ENCODE assay signal across 22 cellular contexts in the genomic region with DNA sequence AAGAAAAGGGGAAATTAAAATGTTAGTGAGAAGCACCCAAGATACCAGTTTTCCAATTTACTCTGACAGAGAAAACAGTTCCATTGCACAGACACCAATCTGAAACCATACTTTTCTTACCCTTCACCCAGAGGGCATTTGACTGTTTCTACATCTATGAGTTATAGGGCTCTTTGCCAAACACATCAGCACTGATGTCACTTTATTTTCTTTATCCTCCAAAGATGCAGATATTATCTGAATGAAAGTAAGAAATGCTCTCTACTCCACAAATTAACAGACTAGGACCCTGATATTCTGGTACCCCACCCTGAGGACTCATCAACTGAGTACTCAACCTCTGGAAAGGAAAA. TPM values are rescaled to one million over a fixed set of nuclear protein-coding genes. Genes with fewer than 3 reads are reported as not detected.
DNase-seq lines count a peak whose midpoint lies in the region; ATAC-seq and TF ChIP-seq lines count a peak whose summit lies in the region.
"Had no signal": no experiment of that assay in that cellular context is flagged by ENCODE, and none has a peak within 500 bp of the region (broad histone marks: within the 10 kb centered on the region; RNA-seq: fewer than 3 reads in every experiment).

No MANE protein-coding gene starts in this region.

- H3K27me3 ChIP-seq in skeletal muscle satellite cell (ENCODE audit: control insufficient read depth, insufficient read depth, low read length) = no peaks in the 10 kb centered on the region
- H3K27me3 ChIP-seq: heart left ventricle, spleen had no signal

- H3K27ac Mint-ChIP-seq in activated T-cell treated with anti-CD3 and anti-CD28 coated beads, Interleukin-2, amount 50 U/mL, for 72 hours = peak overlapping the region; percentile 21
- H3K27ac Mint-ChIP-seq in activated B cell treated with CpG ODN at 0.5 μM for 24 hours (peak overlapping the region; percentile 68), mesothelial cell of epicardium (no peak overlapping the region)
- H3K27ac Mint-ChIP-seq: CD4-positive, alpha-beta T cell had no signal

- peaks cover 17% of the 10 kb centered on the region for H3K4me1 ChIP-seq in skeletal muscle satellite cell (ENCODE audit: control insufficient read depth, insufficient read depth, low read length)
- H3K4me1 ChIP-seq: heart left ventricle had no signal

- H3K27me3 Mint-ChIP-seq in activated T-cell treated with anti-CD3 and anti-CD28 coated beads, Interleukin-2, amount 50 U/mL, for 72 hours (ENCODE audit: low read depth) = no peaks in the 10 kb centered on the region
- H3K27me3 Mint-ChIP-seq in activated T-cell treated with anti-CD3 and anti-CD28 coated beads, Interleukin-2, amount 50 U/mL, for 4 hours (ENCODE audit: low read depth) = no peaks in the 10 kb centered on the region
- H3K27me3 Mint-ChIP-seq in activated B cell treated with CpG ODN at 0.5 μM for 24 hours (no peaks in the 10 kb centered on the region), mesothelial cell of epicardium (ENCODE audit: low read depth) (no peaks in the 10 kb centered on the region)
- H3K27me3 Mint-ChIP-seq: CD4-positive, alpha-beta T cell had no signal

- H3K9me3 Mint-ChIP-seq in activated T-cell treated with anti-CD3 and anti-CD28 coated beads, Interleukin-2, amount 50 U/mL, for 72 hours = no peaks in the 10 kb centered on the region
- no peaks in the 10 kb centered on the region for H3K9me3 Mint-ChIP-seq in activated T-cell treated with anti-CD3 and anti-CD28 coated beads, Interleukin-2, amount 50 U/mL, for 4 hours
- no peaks in the 10 kb centered on the region for H3K9me3 Mint-ChIP-seq in activated B cell treated with CpG ODN at 0.5 μM for 24 hours
- no peaks in the 10 kb centered on the region for H3K9me3 Mint-ChIP-seq in mesothelial cell of epicardium
- H3K9me3 Mint-ChIP-seq: CD4-positive, alpha-beta T cell; stimulated activated effector memory CD8-positive, alpha-beta T cell treated with anti-CD3 and anti-CD28 coated beads, Interleukin-12 subunit alpha, Interleukin-12 subunit beta, amount 100 ng/mL, for 72 hours had no signal

- ATAC-seq in activated T-cell treated with anti-CD3 and anti-CD28 coated beads, Interleukin-2, amount 50 U/mL, for 72 hours (replicated peaks in 1 of 2) = no peak
- ATAC-seq in activated T-cell treated with anti-CD3 and anti-CD28 coated beads, Interleukin-2, amount 50 U/mL, for 4 hours = no peak
- ATAC-seq in activated B cell treated with CpG ODN at 0.5 μM for 24 hours (ENCODE audit: low read depth) (no peak), HG03457 (IDR thresholded peaks at IDR 0.05; ENCODE audit: unreplicated experiment) (no peak), HG03175 (IDR thresholded peaks at IDR 0.05; ENCODE audit: unreplicated experiment) (no peak)
- ATAC-seq: stimulated activated effector memory CD8-positive, alpha-beta T cell treated with anti-CD3 and anti-CD28 coated beads, Interleukin-12 subunit alpha, Interleukin-12 subunit beta, amount 100 ng/mL, for 72 hours had no signal

- H3K4me3 ChIP-seq in epithelial cell of esophagus (ENCODE audit: low read length) (no peak overlapping the region), skeletal muscle satellite cell (ENCODE audit: low read length) (no peak overlapping the region)
- H3K4me3 ChIP-seq: coronary artery, heart left ventricle, spleen had no signal

- H3K4me1 Mint-ChIP-seq in activated T-cell treated with anti-CD3 and anti-CD28 coated beads, Interleukin-2, amount 50 U/mL, for 72 hours (ENCODE audit: low read depth) = no peaks in the 10 kb centered on the region
- H3K4me1 Mint-ChIP-seq in activated T-cell treated with anti-CD3 and anti-CD28 coated beads, Interleukin-2, amount 50 U/mL, for 4 hours (ENCODE audit: low read depth) = no peaks in the 10 kb centered on the region
- H3K4me1 Mint-ChIP-seq in activated B cell treated with CpG ODN at 0.5 μM for 24 hours = peaks cover 39% of the 10 kb centered on the region
- no peaks in the 10 kb centered on the region for H3K4me1 Mint-ChIP-seq in mesothelial cell of epicardium
- H3K4me1 Mint-ChIP-seq: stimulated activated effector memory CD8-positive, alpha-beta T cell treated with anti-CD3 and anti-CD28 coated beads, Interleukin-12 subunit alpha, Interleukin-12 subunit beta, amount 100 ng/mL, for 72 hours had no signal

- no peak overlapping the region for H3K4me3 Mint-ChIP-seq in activated T-cell treated with anti-CD3 and anti-CD28 coated beads, Interleukin-2, amount 50 U/mL, for 72 hours
- no peak overlapping the region for H3K4me3 Mint-ChIP-seq in activated T-cell treated with anti-CD3 and anti-CD28 coated beads, Interleukin-2, amount 50 U/mL, for 4 hours
- no peak overlapping the region for H3K4me3 Mint-ChIP-seq in activated B cell treated with CpG ODN at 0.5 μM for 24 hours
- H3K4me3 Mint-ChIP-seq in mesothelial cell of epicardium = no peak overlapping the region
- H3K4me3 Mint-ChIP-seq: CD4-positive, alpha-beta T cell; stimulated activated effector memory CD8-positive, alpha-beta T cell treated with anti-CD3 and anti-CD28 coated beads, Interleukin-12 subunit alpha, Interleukin-12 subunit beta, amount 100 ng/mL, for 72 hours had no signal

- TF ChIP-seq CTCF in activated B cell treated with CpG ODN at 0.5 μM for 24 hours (IDR thresholded peaks at IDR 0.05) = no peak
- TF ChIP-seq CTCF in epithelial cell of esophagus (IDR thresholded peaks at IDR 0.05; ENCODE audit: insufficient read depth, low read depth, low read length, missing control alignments) = no peak
- no peak for TF ChIP-seq CTCF in mesothelial cell of epicardium (IDR thresholded peaks at IDR 0.05; ENCODE audit: unreplicated experiment)

- POLR2A ChIA-PET in activated B cell treated with CpG ODN at 0.5 μM for 24 hours (lab: Charles Lee) = no interaction called here

- intact Hi-C loops in activated B cell treated with CpG ODN at 0.5 μM for 24 hours (cut with micrococcal nuclease) = loop anchor here (5.0 kb wide), 2 partner anchors 33 to 68 kb away; a partner anchor contains a TSS

- CTCF ChIA-PET in activated B cell treated with CpG ODN at 0.5 μM for 24 hours (lab: Charles Lee) = interaction anchor here (1.0 kb wide), 1 partner anchor 18 kb away, joined by 3 read pairs; no protein-coding TSS in a partner anchor

- no peak for DNase-seq in activated T-cell treated with anti-CD3 and anti-CD28 coated beads, Interleukin-2, amount 50 U/mL, for 72 hours
- DNase-seq in activated T-cell treated with anti-CD3 and anti-CD28 coated beads, Interleukin-2, amount 50 U/mL, for 4 hours = no peak
- DNase-seq in activated B cell treated with CpG ODN at 0.5 μM for 24 hours (no peak), epithelial cell of esophagus (ENCODE audit: low read depth) (peak; percentile 33), mesothelial cell of epicardium (ENCODE audit: low spot score in 2 of 2, unreplicated experiment in 2 of 2) (no peak)
- DNase-seq: 8988T; activated CD4-positive, CD25-positive, alpha-beta regulatory T cell; activated effector memory CD4-positive, alpha-beta T cell treated with anti-CD3 and anti-CD28 coated beads, Interleukin-2, amount 50 U/mL, for 16 hours; amygdala; CD4-positive, alpha-beta T cell; DMS79; heart left ventricle; NCI-H526; SHP77 treated with DMSO at 0.1 percent for 48 hours; spleen; T-helper 1 cell had no signal

- peak overlapping the region; percentile 55 for H3K4me2 ChIP-seq in skeletal muscle satellite cell (ENCODE audit: low read length)

- peaks cover 8 to 42% of the 10 kb centered on the region in 2 donors for H3K36me3 Mint-ChIP-seq in activated T-cell treated with anti-CD3 and anti-CD28 coated beads, Interleukin-2, amount 50 U/mL, for 72 hours (ENCODE audit: insufficient read depth in 2 of 2)
- H3K36me3 Mint-ChIP-seq in activated T-cell treated with anti-CD3 and anti-CD28 coated beads, Interleukin-2, amount 50 U/mL, for 4 hours (ENCODE audit: insufficient read depth) = peaks cover 58% of the 10 kb centered on the region
- H3K36me3 Mint-ChIP-seq in activated B cell treated with CpG ODN at 0.5 μM for 24 hours (ENCODE audit: low read depth) (peaks cover 88% of the 10 kb centered on the region), mesothelial cell of epicardium (peaks cover 51% of the 10 kb centered on the region)

- peaks cover 90% of the 10 kb centered on the region for H3K36me3 ChIP-seq in skeletal muscle satellite cell (ENCODE audit: insufficient read depth, low read length)

- H3K9me3 ChIP-seq in skeletal muscle satellite cell (replicated peaks; ENCODE audit: low read length) = no peaks in the 10 kb centered on the region
- H3K9me3 ChIP-seq: heart left ventricle, spleen had no signal

- H3K9ac ChIP-seq in skeletal muscle satellite cell (ENCODE audit: low read depth, low read length) = peak overlapping the region; percentile 50

RNA-seq across cellular contexts. Expression of a gene that starts 24.2 kb away (rescaled TPM):
- total RNA-seq in activated T-cell treated with anti-CD3 and anti-CD28 coated beads, Interleukin-2, amount 50 U/mL, for 72 hours = 10 to 100 TPM; 48.8 to 49.1 TPM
- 10 to 100 TPM; 55.1 to 64.3 (median 57.9) TPM for total RNA-seq in activated T-cell treated with anti-CD3 and anti-CD28 coated beads, Interleukin-2, amount 50 U/mL, for 4 hours
- total RNA-seq in activated B cell treated with CpG ODN at 0.5 μM for 24 hours = 43.7 and 50.3 TPM in 2 replicates
- 46.5 and 56.5 TPM in 2 replicates for total RNA-seq in skeletal muscle satellite cell (2012; rRNA removed)
- total RNA-seq in mesothelial cell of epicardium = 50.9 to 53.0 TPM (median 52.8 TPM) in 3 replicates

RNA-seq across cellular contexts. Expression of a gene that starts 33.9 kb away (rescaled TPM):
- total RNA-seq in activated T-cell treated with anti-CD3 and anti-CD28 coated beads, Interleukin-2, amount 50 U/mL, for 72 hours = 100 to 1,000 TPM; 198 to 201 TPM
- total RNA-seq in activated T-cell treated with anti-CD3 and anti-CD28 coated beads, Interleukin-2, amount 50 U/mL, for 4 hours = 100 to 1,000 TPM; 116 to 144 (median 121) TPM
- total RNA-seq in activated B cell treated with CpG ODN at 0.5 μM for 24 hours (161 and 174 TPM in 2 replicates), mesothelial cell of epicardium (178 to 183 TPM (median 180 TPM) in 3 replicates)
- total RNA-seq in skeletal muscle satellite cell (2012; rRNA removed) = 220 and 230 TPM in 2 replicates

RNA-seq across cellular contexts. Expression of a gene that starts 34.0 kb away (rescaled TPM):
- 10 to 100 TPM; 65.2 to 66.3 TPM for total RNA-seq in activated T-cell treated with anti-CD3 and anti-CD28 coated beads, Interleukin-2, amount 50 U/mL, for 72 hours
- total RNA-seq in activated T-cell treated with anti-CD3 and anti-CD28 coated beads, Interleukin-2, amount 50 U/mL, for 4 hours = 10 to 100 TPM; 52.0 to 61.7 (median 60.5) TPM
- 108 and 118 TPM in 2 replicates for total RNA-seq in activated B cell treated with CpG ODN at 0.5 μM for 24 hours
- 88.0 and 93.0 TPM in 2 replicates for total RNA-seq in skeletal muscle satellite cell (2012; rRNA removed)
- total RNA-seq in mesothelial cell of epicardium = 94.6 to 106 TPM (median 104 TPM) in 3 replicates

RNA-seq across cellular contexts. Expression of a gene that starts 46.8 kb away (rescaled TPM):
- total RNA-seq in activated T-cell treated with anti-CD3 and anti-CD28 coated beads, Interleukin-2, amount 50 U/mL, for 72 hours = 100 to 1,000 TPM; 246 to 280 TPM
- 10 to 100 TPM; 64.4 to 68.4 (median 65.0) TPM for total RNA-seq in activated T-cell treated with anti-CD3 and anti-CD28 coated beads, Interleukin-2, amount 50 U/mL, for 4 hours
- total RNA-seq in activated B cell treated with CpG ODN at 0.5 μM for 24 hours (155 and 172 TPM in 2 replicates), mesothelial cell of epicardium (276 to 299 TPM (median 287 TPM) in 3 replicates)
- 49.1 and 56.0 TPM in 2 replicates for total RNA-seq in skeletal muscle satellite cell (2012; rRNA removed)

RNA-seq across cellular contexts. Expression of a gene that starts 57.7 kb away (rescaled TPM):
- total RNA-seq in activated T-cell treated with anti-CD3 and anti-CD28 coated beads, Interleukin-2, amount 50 U/mL, for 72 hours = under 1 TPM; 0.32 to 0.60 TPM
- under 1 TPM; 0.30 to 0.45 (median 0.33) TPM for total RNA-seq in activated T-cell treated with anti-CD3 and anti-CD28 coated beads, Interleukin-2, amount 50 U/mL, for 4 hours
- 0.46 and 0.71 TPM in 2 replicates for total RNA-seq in activated B cell treated with CpG ODN at 0.5 μM for 24 hours
- total RNA-seq in skeletal muscle satellite cell (2012; rRNA removed) = under 0.01 TPM in 1 of 2 replicates, not detected in the other
- 0.27 to 0.38 TPM (median 0.32 TPM) in 3 replicates for total RNA-seq in mesothelial cell of epicardium
- total RNA-seq: urinary bladder had no signal
